ENCODE assay signal across 26 cellular contexts in genomic region chr14:56065621-56066295, GRCh38.
"Had no signal": no experiment of that assay in that cellular context is flagged by ENCODE, and none has a peak within 500 bp of the region (broad histone marks: within the 10 kb centered on the region; RNA-seq: fewer than 3 reads in every experiment).

No MANE protein-coding gene starts in this region.

- H3K36me3 Mint-ChIP-seq: activated naive CD4-positive, alpha-beta T cell treated with anti-CD3 and anti-CD28 coated beads, Interleukin-2, amount 10 ng/mL, durations not matched to agents 7 days and 5 days; mesothelial cell of epicardium had no signal

- H3K27me3 ChIP-seq: gastroesophageal sphincter, left lung, neutrophil, pancreas, thyroid gland, upper lobe of right lung had no signal

- H3K4me3 ChIP-seq: coronary artery, gastroesophageal sphincter, left lung, lung, pancreas, psoas muscle, thyroid gland, upper lobe of right lung had no signal

- H3K27ac Mint-ChIP-seq: activated naive CD4-positive, alpha-beta T cell treated with anti-CD3 and anti-CD28 coated beads, Interleukin-2, amount 10 ng/mL, durations not matched to agents 7 days and 5 days; activated T-cell treated with anti-CD3 and anti-CD28 coated beads, Interleukin-2, amount 50 U/mL, for 24 hours; mesothelial cell of epicardium; nephron; stimulated activated naive CD8-positive, alpha-beta T cell treated with anti-CD3 and anti-CD28 coated beads, Interleukin-15, Interleukin-2, amounts not matched to agents 100 ng/mL and 50 ng/mL, for 24 hours had no signal

- H3K36me3 ChIP-seq: gastroesophageal sphincter, left lung, neutrophil, pancreas, thyroid gland, upper lobe of right lung, WERI-Rb-1 had no signal

- H3K27ac ChIP-seq: coronary artery, gastroesophageal sphincter, left lung, neutrophil, pancreas, psoas muscle, thyroid gland, upper lobe of right lung, WERI-Rb-1 had no signal

- FAIRE-seq: islet of Langerhans, pancreas had no signal

- H3K9me3 Mint-ChIP-seq: activated naive CD4-positive, alpha-beta T cell treated with anti-CD3 and anti-CD28 coated beads, Interleukin-2, amount 10 ng/mL, durations not matched to agents 7 days and 5 days; activated T-cell treated with anti-CD3 and anti-CD28 coated beads, Interleukin-2, amount 50 U/mL, for 24 hours; mesothelial cell of epicardium; nephron; stimulated activated naive CD8-positive, alpha-beta T cell treated with anti-CD3 and anti-CD28 coated beads, Interleukin-15, Interleukin-2, amounts not matched to agents 100 ng/mL and 50 ng/mL, for 24 hours had no signal

- H3K4me1 Mint-ChIP-seq: activated naive CD4-positive, alpha-beta T cell treated with anti-CD3 and anti-CD28 coated beads, Interleukin-2, amount 10 ng/mL, durations not matched to agents 7 days and 5 days; nephron had no signal

- H3K9me3 ChIP-seq: gastroesophageal sphincter, left lung, neutrophil, pancreas, psoas muscle, thyroid gland, upper lobe of right lung had no signal

- H3K4me3 Mint-ChIP-seq: activated naive CD4-positive, alpha-beta T cell treated with anti-CD3 and anti-CD28 coated beads, Interleukin-2, amount 10 ng/mL, durations not matched to agents 7 days and 5 days; activated T-cell treated with anti-CD3 and anti-CD28 coated beads, Interleukin-2, amount 50 U/mL, for 24 hours; mesothelial cell of epicardium; nephron; stimulated activated naive CD8-positive, alpha-beta T cell treated with anti-CD3 and anti-CD28 coated beads, Interleukin-15, Interleukin-2, amounts not matched to agents 100 ng/mL and 50 ng/mL, for 24 hours had no signal

- H3K4me1 ChIP-seq: gastroesophageal sphincter, left lung, pancreas, psoas muscle, thyroid gland, upper lobe of right lung had no signal

- ATAC-seq: gastroesophageal sphincter, pancreas, psoas muscle, right cardiac atrium, upper lobe of right lung had no signal

- DNase-seq: activated CD4-positive, alpha-beta T cell treated with anti-CD3 and anti-CD28 coated beads for 1 hour; activated CD4-positive, alpha-beta T cell treated with anti-CD3 and anti-CD28 coated beads, Interleukin-2, amount 50 U/mL, for 4 hours; activated CD8-positive, alpha-beta memory T cell treated with anti-CD3 and anti-CD28 coated beads for 24 hours; activated CD8-positive, alpha-beta memory T cell treated with anti-CD3 and anti-CD28 coated beads, Interleukin-2, amount 50 U/mL, for 4 hours; activated naive CD4-positive, alpha-beta T cell treated with anti-CD3 and anti-CD28 coated beads, Interleukin-2, amount 10 ng/mL, durations not matched to agents 7 days and 5 days; activated T-cell treated with anti-CD3 and anti-CD28 coated beads, Interleukin-2, amount 50 U/mL, for 24 hours; amygdala; cerebellar nuclear complex; head of caudate nucleus; pancreas; psoas muscle; right cardiac atrium; stimulated activated CD4-positive, alpha-beta T cell treated with anti-CD3 and anti-CD28 coated beads, Interleukin-12 subunit alpha, Interleukin-12 subunit beta, amount 100 ng/mL, for 4 hours; substantia nigra; upper lobe of right lung; WERI-Rb-1 had no signal
